1 cellular context compared by ENCODE assay signal in genomic region chr12:53078425-53079225, GRCh38.
TF ChIP-seq lines count a peak whose summit lies in the region.

No MANE protein-coding gene starts in this region.

TF ChIP-seq in HEK293, 187 proteins besides CTCF, POLR2A, EP300 and RAD21 (continued from another document):
- TF ChIP-seq ZNF280C (tag by site-specific recombination; IDR thresholded peaks at IDR 0.05), result no peak
- TF ChIP-seq TRIM28 (IDR thresholded peaks at IDR 0.05; ENCODE audit: borderline replicate concordance, low read length), result no peak
- TF ChIP-seq ZNF24 (tag by site-specific recombination; IDR thresholded peaks at IDR 0.05), result peak; percentile 64; the same call in 1 of the 2 replicates
- TF ChIP-seq MZF1 (tag by site-specific recombination; IDR thresholded peaks at IDR 0.05; ENCODE audit: borderline replicate concordance), result no peak
- TF ChIP-seq ZNF133 (tag by site-specific recombination; IDR thresholded peaks at IDR 0.05), result no peak
- peak; percentile 94 for TF ChIP-seq SCRT2 (tag by site-specific recombination; IDR thresholded peaks at IDR 0.05)
- no peak for TF ChIP-seq ZNF146 (tag by site-specific recombination; IDR thresholded peaks at IDR 0.05)
- no peak for TF ChIP-seq ZNF157 (tag by site-specific recombination; IDR thresholded peaks at IDR 0.05)
- TF ChIP-seq ZNF175 (tag by site-specific recombination; IDR thresholded peaks at IDR 0.05), result no peak
- no peak for TF ChIP-seq ZNF221 (tag by site-specific recombination; IDR thresholded peaks at IDR 0.05; ENCODE audit: borderline replicate concordance)
- 0 out of 2 replicates have a peak, but pooled peaks have one; percentile 32 for TF ChIP-seq ZFP3 (tag by site-specific recombination; IDR thresholded peaks at IDR 0.05; ENCODE audit: low read depth)
- TF ChIP-seq ZNF830 (tag by site-specific recombination; IDR thresholded peaks at IDR 0.05; ENCODE audit: low read depth), result no peak
- no peak for TF ChIP-seq ZNF132 (tag by site-specific recombination; IDR thresholded peaks at IDR 0.05; ENCODE audit: borderline replicate concordance)
- TF ChIP-seq ZFHX2 (tag by site-specific recombination; conservative IDR thresholded peaks at IDR 0.05), result no peak
- TF ChIP-seq TCF7L2 (IDR thresholded peaks at IDR 0.05; ENCODE audit: borderline replicate concordance, low read depth, low read length), result no peak
- TF ChIP-seq ZNF544 (tag by site-specific recombination; IDR thresholded peaks at IDR 0.05), result no peak
- TF ChIP-seq ZNF350 (tag by site-specific recombination; IDR thresholded peaks at IDR 0.05), result no peak
- TF ChIP-seq ZNF362 (tag by site-specific recombination; IDR thresholded peaks at IDR 0.05), result no peak
- TF ChIP-seq ZNF404 (tag by site-specific recombination; IDR thresholded peaks at IDR 0.05), result no peak
- no peak for TF ChIP-seq ZNF302 (tag by site-specific recombination; IDR thresholded peaks at IDR 0.05; ENCODE audit: low read depth)
- 0 out of 2 replicates have a peak, but pooled peaks have one; percentile 35 for TF ChIP-seq ZNF324 (tag by site-specific recombination; IDR thresholded peaks at IDR 0.05)
- TF ChIP-seq ZNF26 (tag by site-specific recombination; IDR thresholded peaks at IDR 0.05), result no peak
- 0 out of 2 replicates have a peak, but pooled peaks have one; percentile 31 for TF ChIP-seq PRDM10 (tag by site-specific recombination; IDR thresholded peaks at IDR 0.05)
- TF ChIP-seq ZNF239 (tag by site-specific recombination; IDR thresholded peaks at IDR 0.05), result no peak
- no peak for TF ChIP-seq ZNF398 (tag by site-specific recombination; IDR thresholded peaks at IDR 0.05)
- TF ChIP-seq ZNF561 (tag by site-specific recombination; IDR thresholded peaks at IDR 0.05; ENCODE audit: borderline replicate concordance), result 0 out of 2 replicates have a peak, but pooled peaks have one; percentile 16
- no peak for TF ChIP-seq ZSCAN30 (tag by site-specific recombination; IDR thresholded peaks at IDR 0.05)
- TF ChIP-seq ZBTB21 (tag by site-specific recombination; IDR thresholded peaks at IDR 0.05), result no peak
- 0 out of 2 replicates have a peak, but pooled peaks have one; percentile 45 for TF ChIP-seq ZNF449 (tag by site-specific recombination; IDR thresholded peaks at IDR 0.05)
- peak; percentile 49; the same call in 1 of the 2 replicates for TF ChIP-seq MYNN (tag by site-specific recombination; IDR thresholded peaks at IDR 0.05; ENCODE audit: borderline replicate concordance)
- TF ChIP-seq ZNF391 (tag by site-specific recombination; IDR thresholded peaks at IDR 0.05; ENCODE audit: borderline replicate concordance, low read depth), result no peak
- TF ChIP-seq ZNF248 (tag by site-specific recombination; IDR thresholded peaks at IDR 0.05), result no peak
- TF ChIP-seq OSR2 (tag by site-specific recombination; IDR thresholded peaks at IDR 0.05), result 0 out of 2 replicates have a peak, but pooled peaks have one; percentile 31
- no peak for TF ChIP-seq ZNF677 (tag by site-specific recombination; IDR thresholded peaks at IDR 0.05)
- TF ChIP-seq ZNF777 (tag by site-specific recombination; IDR thresholded peaks at IDR 0.05; ENCODE audit: borderline replicate concordance), result no peak
- TF ChIP-seq ZBTB48 (tag by site-specific recombination; IDR thresholded peaks at IDR 0.05), result peak; percentile 45
- 0 out of 2 replicates have a peak, but pooled peaks have one; percentile 35 for TF ChIP-seq ZNF664 (tag by site-specific recombination; IDR thresholded peaks at IDR 0.05)
- no peak for TF ChIP-seq ZFP41 (tag by site-specific recombination; IDR thresholded peaks at IDR 0.05; ENCODE audit: borderline replicate concordance)
- no peak for TF ChIP-seq ZNF280D (tag by site-specific recombination; IDR thresholded peaks at IDR 0.05)
- TF ChIP-seq ZNF670 (tag by site-specific recombination; IDR thresholded peaks at IDR 0.05; ENCODE audit: low read depth), result no peak
